In genomic region chr2:170361359-170361936, GRCh38 we compare ENCODE assay signal across 8 cellular contexts.
DNase-seq lines count a peak whose midpoint lies in the region; ATAC-seq, FAIRE-seq and TF ChIP-seq lines count a peak whose summit lies in the region.

No MANE protein-coding gene starts in this region.

- ATAC-seq in A549 (peak; percentile 92 to 97), GM21515 (IDR thresholded peaks at IDR 0.05; ENCODE audit: unreplicated experiment) (no peak)

- TF ChIP-seq CTCF in A549 (IDR thresholded peaks at IDR 0.05) (peak; percentile 72), GM12873 (IDR thresholded peaks at IDR 0.05; ENCODE audit: insufficient read depth, low read depth, low read length, missing control alignments) (peak; percentile 85)

- CTCF ChIA-PET in A549 (lab: Yijun Ruan, JAX): interaction anchor here (0.6 to 2.7 kb wide), 29 partner anchors 9 to 472 kb away, joined by 3 to 30 read pairs (median 4); partner anchors contain the start of gene GAD1

- POLR2A ChIA-PET in A549 (lab: Yijun Ruan, JAX): no interaction called here

- DNase-seq in A549 (ENCODE audit: low read depth in 1 of 2, low spot score in 1 of 2) (peak; percentile 17 to 64), LHCN-M2 (ENCODE audit: low read depth) (peak; percentile 45), T-helper 22 cell (ENCODE audit: low read depth) (peak; percentile 3), left kidney (ENCODE audit: low read depth, low spot score) (peak; percentile 86)
- peak; percentile 32 for DNase-seq in central memory CD4-positive, alpha-beta T cell
- peak; percentile 12 to 14 for DNase-seq in stimulated activated CD8-positive, alpha-beta memory T cell treated with anti-CD3 and anti-CD28 coated beads, Interleukin-4, amount 100 ng/mL, for 1 hour (ENCODE audit: low read depth in 2 of 2, low spot score in 1 of 2)

- peak; percentile 59 for FAIRE-seq in A549 (lab: Jason Lieb, UNC)

- no peak overlapping the region for H3K4me3 ChIP-seq in A549

- no peaks in the 10 kb centered on the region for H3K9me3 ChIP-seq in A549

- H3K4me2 ChIP-seq in A549: no peak overlapping the region

- 2% methylated on average over 4 of the region's 4 CpGs for WGBS in A549 (ENCODE audit: missing lambda C conversion rate)

- no peak for TF ChIP-seq EP300 in A549 (IDR thresholded peaks at IDR 0.05)

- H3K4me1 ChIP-seq in A549: no peaks in the 10 kb centered on the region

- TF ChIP-seq RAD21 in A549 (conservative IDR thresholded peaks at IDR 0.05 in 1 of 2, IDR thresholded peaks at IDR 0.05 in 1 of 2): peak; percentile 55 to 58

- TF ChIP-seq POLR2A in A549 (IDR thresholded peaks at IDR 0.05; ENCODE audit: low read length): no peak

- H3K27ac ChIP-seq in A549: no peak overlapping the region

TF ChIP-seq in A549, 52 proteins besides CTCF, POLR2A, EP300 and RAD21:
- TF ChIP-seq ESRRA (IDR thresholded peaks at IDR 0.05; ENCODE audit: borderline replicate concordance, low read length) (no peak), SMC3 (IDR thresholded peaks at IDR 0.05) (peak; percentile 70)

Comparison
In these comparisons a context has a peak if more than half of its experiments do, and no peak if none do; other contexts are left out.
1. DNase-seq: peak in every context shown above with its lines; median percentile 86 in left kidney; 45 in LHCN-M2; 40 in A549; 32 in central memory CD4-positive, alpha-beta T cell; 13 in stimulated activated CD8-positive, alpha-beta memory T cell treated with anti-CD3 and anti-CD28 coated beads, Interleukin-4, amount 100 ng/mL, for 1 hour; 3 in T-helper 22 cell.